ENCODE assay signal across 8 cellular contexts in the genomic region with DNA sequence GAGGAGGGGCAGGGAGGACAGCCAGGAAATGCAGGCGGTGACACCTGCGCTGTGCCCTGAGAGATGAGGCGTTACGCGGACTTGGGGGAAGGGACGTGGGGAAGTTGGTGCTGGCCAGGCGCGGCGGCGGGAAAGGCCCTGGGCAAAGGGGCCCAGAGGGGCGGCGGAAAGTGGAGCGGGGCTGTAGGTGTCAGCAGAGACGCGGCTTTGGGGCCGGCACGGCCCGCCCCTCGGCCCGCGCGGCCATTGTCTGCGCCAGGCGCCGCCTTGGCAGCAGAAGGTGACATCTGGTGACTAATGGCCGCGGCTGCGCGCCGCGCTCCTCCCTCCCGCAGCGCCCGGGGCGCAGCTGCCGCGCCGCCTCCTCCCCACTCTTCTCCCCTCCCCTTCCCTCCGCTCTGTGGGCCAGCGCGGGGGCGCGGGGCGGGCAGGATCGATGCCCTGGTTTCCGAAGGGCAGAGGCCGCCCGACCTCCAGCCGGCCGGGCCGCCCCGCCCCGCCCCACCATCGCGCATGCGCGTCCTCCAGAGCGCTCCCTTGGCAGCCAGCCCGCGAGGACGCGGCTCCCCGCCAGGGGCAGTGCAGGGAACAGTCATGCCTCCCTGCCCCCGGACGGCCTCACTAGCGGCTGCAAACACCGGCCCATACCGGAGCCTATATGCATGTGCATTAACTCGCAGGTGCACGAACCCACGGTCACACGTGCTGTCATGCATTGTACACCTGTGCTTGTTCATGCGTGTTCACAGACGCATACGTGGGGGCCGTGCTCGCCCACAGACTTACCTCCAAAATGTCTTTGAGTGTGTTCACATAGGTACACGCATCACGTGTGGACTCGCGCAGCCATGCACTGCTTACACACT.
DNase-seq lines count a peak whose midpoint lies in the region; ATAC-seq lines count a peak whose summit lies in the region.

No MANE protein-coding gene starts in this region.

- ATAC-seq in GM19035 (IDR thresholded peaks at IDR 0.05; ENCODE audit: unreplicated experiment) (peak; percentile 85), HG03342 (IDR thresholded peaks at IDR 0.05; ENCODE audit: unreplicated experiment) (peak; percentile 86)

- DNase-seq in AML-193 (lab: John Stamatoyannopoulos, UW) (peak; percentile 83 to 88), NCI-H345 (lab: John Stamatoyannopoulos, UW) (peak; percentile 92), cerebellar cortex (ENCODE audit: low spot score) (peak; percentile 72), kidney tubule cell (ENCODE audit: low spot score) (peak; percentile 97)
- peak; percentile 89 for DNase-seq in activated CD4-positive, CD25-positive, alpha-beta regulatory T cell treated with anti-CD3 and anti-CD28 coated beads, Interleukin-2, amount 50 U/mL, for 16 hours (ENCODE audit: low read depth, low spot score)
- peak; percentile 94 to 95 for DNase-seq in stimulated activated CD4-positive, alpha-beta T cell treated with anti-CD3 and anti-CD28 coated beads, Interleukin-1b, Interleukin-23, amount 100 ng/mL, for 1 hour (ENCODE audit: low read depth in 2 of 2)

Comparison
In these comparisons a context has a peak if more than half of its experiments do, and no peak if none do; other contexts are left out.
1. Peak in every context shown above with its lines: DNase-seq and ATAC-seq.